Comparison of ENCODE assay signal across 28 cellular contexts in the genomic region with DNA sequence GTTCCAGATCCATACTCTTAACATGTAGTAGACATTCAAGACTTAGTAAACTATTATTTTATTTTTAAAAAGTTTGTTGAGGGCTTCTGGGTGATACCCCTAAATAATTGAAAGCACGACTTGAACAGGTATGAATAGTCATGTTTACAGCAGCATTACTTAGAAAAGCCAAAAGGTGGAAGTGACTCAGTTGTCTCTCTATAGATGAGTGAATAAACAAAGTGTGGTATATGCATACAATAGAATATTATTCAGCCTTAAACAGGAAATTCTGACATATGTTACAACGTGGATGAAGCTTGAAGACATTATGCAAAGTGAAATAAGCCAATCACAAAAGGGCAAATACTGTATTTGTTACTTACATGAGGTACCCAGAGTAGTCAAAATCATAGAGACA. TPM values are rescaled to one million over a fixed set of nuclear protein-coding genes. Genes with fewer than 3 reads are reported as not detected.
DNase-seq lines count a peak whose midpoint lies in the region; ATAC-seq, FAIRE-seq and TF ChIP-seq lines count a peak whose summit lies in the region.
"Had no signal": no experiment of that assay in that cellular context is flagged by ENCODE, and none has a peak within 500 bp of the region (broad histone marks: within the 10 kb centered on the region; RNA-seq: fewer than 3 reads in every experiment).

No MANE protein-coding gene starts in this region.

- H3K36me3 ChIP-seq in breast epithelium (no peaks in the 10 kb centered on the region), K562 (ENCODE audit: control insufficient read depth, insufficient read depth, low read length) (peaks cover 19% of the 10 kb centered on the region), SJCRH30 (peaks cover 5% of the 10 kb centered on the region; the same call in 1 of the 2 replicates)

- BruUV-seq in MCF 10A (replicated peaks; lab: Mats Ljungman, UMichigan) (TSS peak; percentile 9), K562 (replicated peaks; lab: Mats Ljungman, UMichigan) (TSS peak; percentile 4)

- H3K27ac ChIP-seq in breast epithelium (no peak overlapping the region), K562 (ENCODE audit: extremely low read depth, low read depth, low read length) (no peak overlapping the region), SJCRH30 (no peak overlapping the region)
- H3K27ac ChIP-seq: BLaER1, KMS-11 had no signal

- in situ Hi-C loops in K562 (cut with MboI) = no loop called here

- no peak for TF ChIP-seq POLR2A in breast epithelium (IDR thresholded peaks at IDR 0.05)
- no peak for TF ChIP-seq POLR2A in K562 (conservative IDR thresholded peaks at IDR 0.05)

- H3K27me3 Mint-ChIP-seq in activated CD8-positive, alpha-beta memory T cell treated with anti-CD3 and anti-CD28 coated beads, Interleukin-2, amount 10 ng/mL, durations not matched to agents 7 days and 5 days = no peaks in the 10 kb centered on the region
- no peaks in the 10 kb centered on the region for H3K27me3 Mint-ChIP-seq in MCF 10A (ENCODE audit: insufficient read depth, unreplicated experiment)
- H3K27me3 Mint-ChIP-seq: CD4-positive, alpha-beta memory T cell had no signal

- peaks cover 23% of the 10 kb centered on the region for H3K4me1 Mint-ChIP-seq in activated CD8-positive, alpha-beta memory T cell treated with anti-CD3 and anti-CD28 coated beads, Interleukin-2, amount 10 ng/mL, durations not matched to agents 7 days and 5 days
- H3K4me1 Mint-ChIP-seq in MCF 10A (ENCODE audit: insufficient read depth, unreplicated experiment) = peaks cover 23% of the 10 kb centered on the region

- peaks cover 31% of the 10 kb centered on the region for H3K36me3 Mint-ChIP-seq in activated CD8-positive, alpha-beta memory T cell treated with anti-CD3 and anti-CD28 coated beads, Interleukin-2, amount 10 ng/mL, durations not matched to agents 7 days and 5 days
- H3K36me3 Mint-ChIP-seq in MCF 10A (ENCODE audit: insufficient read depth, unreplicated experiment) = peaks cover 28% of the 10 kb centered on the region

- FAIRE-seq in K562 (lab: Jason Lieb, UNC) = no peak
- FAIRE-seq: A204.1, H54 had no signal

- H3K9ac ChIP-seq in K562 (ENCODE audit: insufficient read depth in 1 of 2, low read depth in 2 of 2, low read length in 2 of 2) = no peak overlapping the region
- H3K9ac ChIP-seq: BLaER1, KMS-11 had no signal

- CTCF ChIA-PET in activated CD8-positive, alpha-beta memory T cell treated with anti-CD3 and anti-CD28 coated beads, Interleukin-2, amount 10 ng/mL, durations not matched to agents 7 days and 5 days (lab: Charles Lee) = no interaction called here
- CTCF ChIA-PET in MCF 10A (lab: Yijun Ruan, JAX) (no interaction called here), K562 (lab: Yijun Ruan, JAX; ENCODE audit: low intra/inter-chr PET ratio) (no interaction called here)

- POLR2A ChIA-PET in MCF 10A (lab: Yijun Ruan, JAX) (interaction anchor here (0.6 to 2.2 kb wide), 4 partner anchors 9 to 1970 kb away, joined by 3 to 9 read pairs (median 4); no protein-coding TSS in a partner anchor), K562 (lab: Yijun Ruan, JAX) (interaction anchor here (0.9 to 1.8 kb wide), 2 partner anchors 9 to 29 kb away, joined by 3 to 6 read pairs; no protein-coding TSS in a partner anchor)

- peak overlapping the region; percentile 22 for H3K27ac Mint-ChIP-seq in activated CD8-positive, alpha-beta memory T cell treated with anti-CD3 and anti-CD28 coated beads, Interleukin-2, amount 10 ng/mL, durations not matched to agents 7 days and 5 days
- H3K27ac Mint-ChIP-seq in MCF 10A (ENCODE audit: low read depth, unreplicated experiment) = peak overlapping the region; percentile 4

- no peak for TF ChIP-seq CTCF in MCF 10A (IDR thresholded peaks at IDR 0.05; ENCODE audit: unreplicated experiment)
- TF ChIP-seq CTCF in breast epithelium (IDR thresholded peaks at IDR 0.05) = no peak
- TF ChIP-seq CTCF in K562 (IDR thresholded peaks at IDR 0.05 in 2 of 3, conservative IDR thresholded peaks at IDR 0.05 in 1 of 3; ENCODE audit: insufficient read depth in 2 of 3, low read depth in 1 of 3, low read length in 3 of 3) = no peak

- H3K27me3 ChIP-seq in breast epithelium = no peaks in the 10 kb centered on the region
- no peaks in the 10 kb centered on the region for H3K27me3 ChIP-seq in K562 (ENCODE audit: control insufficient read depth in 2 of 2, insufficient read depth in 2 of 2, low read length in 2 of 2)
- no peaks in the 10 kb centered on the region for H3K27me3 ChIP-seq in SJCRH30
- H3K27me3 ChIP-seq: BLaER1 had no signal

- no peak for TF ChIP-seq RAD21 in K562 (CRISPR knock-in tag; conservative IDR thresholded peaks at IDR 0.05 in 1 of 2, IDR thresholded peaks at IDR 0.05 in 1 of 2)

- no peak overlapping the region for H3K4me3 Mint-ChIP-seq in activated CD8-positive, alpha-beta memory T cell treated with anti-CD3 and anti-CD28 coated beads, Interleukin-2, amount 10 ng/mL, durations not matched to agents 7 days and 5 days
- H3K4me3 Mint-ChIP-seq in MCF 10A (ENCODE audit: unreplicated experiment) = no peak overlapping the region
- H3K4me3 Mint-ChIP-seq: CD4-positive, alpha-beta memory T cell had no signal

- WGBS in K562 (ENCODE audit: insufficient coverage, low coverage, missing lambda C conversion rate) = 61% methylated on average over 2 of the region's 2 CpGs

- H3K9me3 ChIP-seq in breast epithelium (no peaks in the 10 kb centered on the region), K562 (replicated peaks; ENCODE audit: control insufficient read depth, insufficient read depth, low read depth, low read length) (no peaks in the 10 kb centered on the region), SJCRH30 (replicated peaks) (no peaks in the 10 kb centered on the region)
- H3K9me3 ChIP-seq: BLaER1 had no signal

- peaks cover 2% of the 10 kb centered on the region for H3K9me3 Mint-ChIP-seq in activated CD8-positive, alpha-beta memory T cell treated with anti-CD3 and anti-CD28 coated beads, Interleukin-2, amount 10 ng/mL, durations not matched to agents 7 days and 5 days (ENCODE audit: low read depth)
- H3K9me3 Mint-ChIP-seq in MCF 10A (ENCODE audit: unreplicated experiment) = no peaks in the 10 kb centered on the region
- H3K9me3 Mint-ChIP-seq: CD4-positive, alpha-beta memory T cell had no signal

- peaks cover under 1% of the 10 kb centered on the region for H3K9me1 ChIP-seq in K562 (ENCODE audit: control insufficient read depth, insufficient read depth, low read length)

- intact Hi-C loops in MCF 10A (cut with micrococcal nuclease) = no loop called here
- intact Hi-C loops in breast epithelium (cut with DNase I; ENCODE audit: low total_unique reads) = no loop called here
- intact Hi-C loops in K562 (cut with micrococcal nuclease) = no loop called here

- H3K4me3 ChIP-seq in breast epithelium = no peak overlapping the region
- H3K4me3 ChIP-seq in K562 = no peak overlapping the region
- no peak overlapping the region for H3K4me3 ChIP-seq in SJCRH30
- H3K4me3 ChIP-seq: BLaER1 had no signal

- TF ChIP-seq EP300 in K562 (IDR thresholded peaks at IDR 0.05; ENCODE audit: low read length) = no peak

- H4K20me1 ChIP-seq in K562 (replicated peaks; ENCODE audit: control insufficient read depth, insufficient read depth, low read length) = 0 out of 2 replicates have a peak, but pooled peaks cover 3% of the 10 kb centered on the region

- no peak for DNase-seq in activated CD8-positive, alpha-beta memory T cell treated with anti-CD3 and anti-CD28 coated beads, Interleukin-2, amount 10 ng/mL, durations not matched to agents 7 days and 5 days
- DNase-seq in activated CD8-positive, alpha-beta memory T cell treated with anti-CD3 and anti-CD28 coated beads, Interleukin-2, amount 50 U/mL, for 4 hours = no peak
- DNase-seq in MCF 10A (ENCODE audit: unreplicated experiment) = no peak
- no peak for DNase-seq in breast epithelium (ENCODE audit: low spot score in 2 of 2)
- DNase-seq in ELR (ENCODE audit: low read depth) = peak; percentile 24
- no peak for DNase-seq in K562 (ENCODE audit: extremely low read depth in 1 of 4, low spot score in 3 of 4)
- no peak for DNase-seq in SJCRH30
- DNase-seq: CD4-positive, alpha-beta memory T cell; COR-L47; DMS79; EL; GF-D8; IMR-90; NCI-H1048; NCI-H1417; NCI-H1694 treated with DMSO at 0.1 percent for 48 hours; NCI-H2081 treated with DMSO at 0.1 percent for 48 hours; NCI-H2171; NCI-H226; NCI-H510A; NCI-H69; Right ventricle myocardium superior; RPMI8226 had no signal

- no peak overlapping the region for H2AFZ ChIP-seq in K562 (ENCODE audit: low read depth, low read length)

- ATAC-seq in activated CD8-positive, alpha-beta memory T cell treated with anti-CD3 and anti-CD28 coated beads, Interleukin-2, amount 10 ng/mL, durations not matched to agents 7 days and 5 days = peak; percentile 42
- ATAC-seq in K562 (no peak), GM21515 (IDR thresholded peaks at IDR 0.05; ENCODE audit: unreplicated experiment) (no peak)

- no peak overlapping the region for H3K4me2 ChIP-seq in K562 (ENCODE audit: insufficient read depth, low read length)
- H3K4me2 ChIP-seq: BLaER1, KMS-11 had no signal

- H3K4me1 ChIP-seq in breast epithelium (no peaks in the 10 kb centered on the region), K562 (replicated peaks in 1 of 2; ENCODE audit: control insufficient read depth in 2 of 2, insufficient read depth in 2 of 2, low read length in 2 of 2) (no peaks in the 10 kb centered on the region), SJCRH30 (peaks cover 9% of the 10 kb centered on the region)
- H3K4me1 ChIP-seq: BLaER1 had no signal

- H3K79me2 ChIP-seq in K562 (ENCODE audit: control insufficient read depth, insufficient read depth, low read length) = peaks cover 8% of the 10 kb centered on the region; the same call in 2 of the 3 replicates

RNA-seq across cellular contexts. Expression of a gene that starts 26.5 kb away (rescaled TPM):
- total RNA-seq in activated CD8-positive, alpha-beta memory T cell treated with anti-CD3 and anti-CD28 coated beads, Interleukin-2, amount 10 ng/mL, durations not matched to agents 7 days and 5 days = 10 to 100 TPM; 28.3 to 38.0 TPM
- total RNA-seq in MCF 10A (2022) (79.0 and 80.2 TPM in 2 replicates), breast epithelium (10 to 100 TPM; 26.9 to 35.6 (median 28.2) TPM), K562 (2014; rRNA removed) (31.3 and 33.8 TPM in 2 replicates), K562 (2014; rRNA removed; fragmentation: Illumina TruSeq; extraction: Trizol) (102 and 117 TPM in 2 replicates), K562 (2015; rRNA removed; fragmentation: Illumina TruSeq; extraction: Trizol) (67.8 and 73.0 TPM in 2 replicates), K562 (2021) (51.7 and 54.3 TPM in 2 replicates)
- 41.7 and 75.4 TPM in 2 replicates for total RNA-seq in K562 (2011; cell fraction: chromatin; rRNA removed; ENCODE audit: low replicate concordance)
- 21.2 and 22.3 TPM in 2 replicates for total RNA-seq in K562 (2011; cell fraction: nucleolus; rRNA removed)
- 32.4 and 40.6 TPM in 2 replicates for total RNA-seq in K562 (2011; cell fraction: nucleoplasm; rRNA removed)
- polyA plus RNA-seq in K562 (2011; rRNA removed) (46.1 and 61.2 TPM in 2 replicates), K562 (2014; fragmentation: Illumina TruSeq; extraction: Trizol) (54.4 and 57.9 TPM in 2 replicates), K562 (2014; fragmentation: Nextera tagmentation; extraction: Ambion mirVana) (10 to 100 TPM; 77.3 to 82.4 TPM), K562 (2014; rRNA removed) (40.9 and 48.5 TPM in 2 replicates)
- 11.2 and 18.7 TPM in 2 replicates for polyA plus RNA-seq in K562 (2011; cell fraction: cytosol; rRNA removed)
- 10.7 and 14.4 TPM in 2 replicates for polyA plus RNA-seq in K562 (2011; cell fraction: nucleus; rRNA removed)
- 45.5 and 52.4 TPM in 2 replicates for polyA plus RNA-seq in K562 (2012)
- 157 and 166 TPM in 2 replicates for polyA minus RNA-seq in K562 (2011; rRNA and poly(A)+ RNA removed)
- 25.9 and 29.5 TPM in 2 replicates for polyA minus RNA-seq in K562 (2011; cell fraction: cytosol; rRNA and poly(A)+ RNA removed)
- 23.6 and 55.8 TPM in 2 replicates for polyA minus RNA-seq in K562 (2011; cell fraction: nucleus; rRNA and poly(A)+ RNA removed)
- 43.7 and 46.1 TPM in 2 replicates for total RNA-seq in SJCRH30 (2014; rRNA removed; shearing (Covaris generic))
